Comparison of ENCODE assay signal across 24 cellular contexts in genomic region chr18:69399253-69399652, GRCh38. TPM values are rescaled to one million over a fixed set of nuclear protein-coding genes. Genes with fewer than 3 reads are reported as not detected.
DNase-seq lines count a peak whose midpoint lies in the region; ATAC-seq and TF ChIP-seq lines count a peak whose summit lies in the region.
"Had no signal": no experiment of that assay in that cellular context is flagged by ENCODE, and none has a peak within 500 bp of the region (broad histone marks: within the 10 kb centered on the region; RNA-seq: fewer than 3 reads in every experiment).

No MANE protein-coding gene starts in this region.

- H3K4ac ChIP-seq in mesendoderm (ENCODE audit: low read depth, low read length) = no peak overlapping the region

- H3K23ac ChIP-seq in mesendoderm (ENCODE audit: low read length) = no peak overlapping the region

- no peak overlapping the region for H2AK5ac ChIP-seq in mesendoderm (ENCODE audit: low read length)

- no peak overlapping the region for H4K5ac ChIP-seq in mesendoderm (ENCODE audit: low read length)

- POLR2A ChIA-PET in WTC11 (lab: Charles Lee) = no interaction called here

- no peak overlapping the region for H3K18ac ChIP-seq in mesendoderm (ENCODE audit: low read length)

- no peak overlapping the region for H2BK120ac ChIP-seq in mesendoderm (ENCODE audit: low read depth, low read length)

- no peak overlapping the region for H3K4me2 ChIP-seq in mesendoderm (ENCODE audit: low read length)

- peak overlapping the region; percentile 73; the same call in 1 of the 2 replicates for H3K27ac Mint-ChIP-seq in WTC11
- H3K27ac Mint-ChIP-seq: activated CD8-positive, alpha-beta T cell treated with anti-CD3 and anti-CD28 coated beads for 36 hours had no signal

- H3K27me3 ChIP-seq in right cardiac atrium (ENCODE audit: control insufficient read depth, insufficient read depth) (no peaks in the 10 kb centered on the region), right atrium auricular region (no peaks in the 10 kb centered on the region), mesendoderm (ENCODE audit: insufficient read depth, low read length, poor library complexity) (peaks cover 6% of the 10 kb centered on the region), foreskin keratinocyte (peaks cover 54% of the 10 kb centered on the region)
- H3K27me3 ChIP-seq: uterus had no signal

- intact Hi-C loops in right cardiac atrium (cut with DNase I) (no loop called here), left cardiac atrium (cut with DNase I) (no loop called here)

- H3K4me1 ChIP-seq in right cardiac atrium (ENCODE audit: control insufficient read depth, insufficient read depth, low read length) (no peaks in the 10 kb centered on the region), right atrium auricular region (peaks cover 0 to 6% of the 10 kb centered on the region in 2 donors), mesendoderm (ENCODE audit: control insufficient read depth, low read depth, low read length) (no peaks in the 10 kb centered on the region), foreskin keratinocyte (no peaks in the 10 kb centered on the region)

- H2BK5ac ChIP-seq in mesendoderm (ENCODE audit: low read length) = no peak overlapping the region

- H4K8ac ChIP-seq in mesendoderm (ENCODE audit: low read depth, low read length) = no peak overlapping the region

- no peaks in the 10 kb centered on the region for H3K79me1 ChIP-seq in mesendoderm (ENCODE audit: low read length)

- no peak overlapping the region for H2BK15ac ChIP-seq in mesendoderm (replicated peaks; ENCODE audit: low read depth)

- H3K4me3 Mint-ChIP-seq in WTC11 = peak overlapping the region; percentile 83

- H3K36me3 ChIP-seq in right atrium auricular region (no peaks in the 10 kb centered on the region), mesendoderm (ENCODE audit: control insufficient read depth, insufficient read depth, low read length) (no peaks in the 10 kb centered on the region)
- H3K36me3 ChIP-seq: gastrocnemius medialis, left ventricle myocardium inferior, neutrophil, uterus had no signal

- H3K56ac ChIP-seq in mesendoderm (ENCODE audit: low read length) = no peak overlapping the region

- no peaks in the 10 kb centered on the region for H3K9me3 Mint-ChIP-seq in WTC11
- H3K9me3 Mint-ChIP-seq: activated CD8-positive, alpha-beta T cell treated with anti-CD3 and anti-CD28 coated beads for 36 hours had no signal

- no peaks in the 10 kb centered on the region for H3K79me2 ChIP-seq in mesendoderm (ENCODE audit: control insufficient read depth, insufficient read depth, low read length)

- H3K9me3 ChIP-seq in right cardiac atrium (ENCODE audit: control insufficient read depth, low read length) (no peaks in the 10 kb centered on the region), right atrium auricular region (peaks cover 0 to 4% of the 10 kb centered on the region in 2 donors)
- H3K9me3 ChIP-seq: gastrocnemius medialis, neutrophil, uterus had no signal

- H3K9ac ChIP-seq in mesendoderm (ENCODE audit: low read length) = no peak overlapping the region

- no peaks in the 10 kb centered on the region for H3K36me3 Mint-ChIP-seq in WTC11

- CTCF ChIA-PET in WTC11 (lab: Charles Lee) = no interaction called here

- H3K4me3 ChIP-seq in right cardiac atrium (ENCODE audit: low read length) = peak overlapping the region; percentile 86
- peak overlapping the region in 1 of 2 donors; percentile 67 for H3K4me3 ChIP-seq in right atrium auricular region
- H3K4me3 ChIP-seq in mesendoderm (ENCODE audit: low read length) = no peak overlapping the region

- no peak overlapping the region for H3K27ac ChIP-seq in right cardiac atrium (ENCODE audit: low read length)
- no peak overlapping the region for H3K27ac ChIP-seq in right atrium auricular region
- H3K27ac ChIP-seq in mesendoderm (ENCODE audit: low read depth, low read length) = no peak overlapping the region
- no peak overlapping the region for H3K27ac ChIP-seq in foreskin keratinocyte
- H3K27ac ChIP-seq: gastrocnemius medialis, neutrophil had no signal

- ATAC-seq in right cardiac atrium (no peak), WTC11 (peak; percentile 29), foreskin keratinocyte (no peak), left cardiac atrium (no peak), GM19324 (IDR thresholded peaks at IDR 0.05; ENCODE audit: low FRiP score, unreplicated experiment) (no peak)
- ATAC-seq: activated CD8-positive, alpha-beta T cell treated with anti-CD3 and anti-CD28 coated beads for 36 hours; gastrocnemius medialis had no signal

- H3K27me3 Mint-ChIP-seq in WTC11 (ENCODE audit: low read depth) = peaks cover 43% of the 10 kb centered on the region

- 54% methylated on average over 3 of the region's 3 CpGs for WGBS in right cardiac atrium
- WGBS in mesendoderm (ENCODE audit: extremely low coverage, insufficient coverage, low lambda C conversion rate) = no CpG with 5 or more reads among the region's 3 CpGs

- H3K4me1 Mint-ChIP-seq in WTC11 = peaks cover 43% of the 10 kb centered on the region

- DNase-seq in right cardiac atrium (no peak), right atrium auricular region (ENCODE audit: low spot score) (no peak), WTC11 (ENCODE audit: low spot score) (no peak), mesendoderm (peak; percentile 77), foreskin keratinocyte (no peak), left cardiac atrium (no peak)
- DNase-seq in stimulated activated CD4-positive, alpha-beta T cell treated with anti-CD3 and anti-CD28 coated beads, Interleukin-2, amount 100 ng/mL, for 24 hours = no peak
- DNase-seq: activated CD8-positive, alpha-beta T cell treated with anti-CD3 and anti-CD28 coated beads for 36 hours; activated naive CD4-positive, alpha-beta T cell; amniotic stem cell; central memory CD4-positive, alpha-beta T cell; erythroblast; gastrocnemius medialis; GF-D8; left ventricle myocardium inferior; NCI-H1694 treated with DMSO at 0.1 percent for 48 hours; NCI-H226; NK-92 treated with Interleukin-12 subunit alpha and Interleukin-12 subunit beta, amount 100 ng/mL, for 24 hours; RPMI8226; stimulated activated CD4-positive, alpha-beta T cell treated with anti-CD3 and anti-CD28 coated beads, Interleukin-12 subunit alpha, Interleukin-12 subunit beta, amount 100 ng/mL, for 4 hours; T1000; uterus had no signal

- TF ChIP-seq CTCF in right atrium auricular region (IDR thresholded peaks at IDR 0.05) (no peak), WTC11 (IDR thresholded peaks at IDR 0.05) (no peak), foreskin keratinocyte (conservative IDR thresholded peaks at IDR 0.05) (no peak)

TF ChIP-seq in WTC11, 78 proteins besides CTCF, POLR2A, EP300 and RAD21 (continues in another document):
- TF ChIP-seq ZBTB21 (CRISPR knock-in tag; IDR thresholded peaks at IDR 0.05; ENCODE audit: borderline replicate concordance) = no peak
- TF ChIP-seq RORB (CRISPR knock-in tag; IDR thresholded peaks at IDR 0.05) = no peak
- TF ChIP-seq, protein P1, sequence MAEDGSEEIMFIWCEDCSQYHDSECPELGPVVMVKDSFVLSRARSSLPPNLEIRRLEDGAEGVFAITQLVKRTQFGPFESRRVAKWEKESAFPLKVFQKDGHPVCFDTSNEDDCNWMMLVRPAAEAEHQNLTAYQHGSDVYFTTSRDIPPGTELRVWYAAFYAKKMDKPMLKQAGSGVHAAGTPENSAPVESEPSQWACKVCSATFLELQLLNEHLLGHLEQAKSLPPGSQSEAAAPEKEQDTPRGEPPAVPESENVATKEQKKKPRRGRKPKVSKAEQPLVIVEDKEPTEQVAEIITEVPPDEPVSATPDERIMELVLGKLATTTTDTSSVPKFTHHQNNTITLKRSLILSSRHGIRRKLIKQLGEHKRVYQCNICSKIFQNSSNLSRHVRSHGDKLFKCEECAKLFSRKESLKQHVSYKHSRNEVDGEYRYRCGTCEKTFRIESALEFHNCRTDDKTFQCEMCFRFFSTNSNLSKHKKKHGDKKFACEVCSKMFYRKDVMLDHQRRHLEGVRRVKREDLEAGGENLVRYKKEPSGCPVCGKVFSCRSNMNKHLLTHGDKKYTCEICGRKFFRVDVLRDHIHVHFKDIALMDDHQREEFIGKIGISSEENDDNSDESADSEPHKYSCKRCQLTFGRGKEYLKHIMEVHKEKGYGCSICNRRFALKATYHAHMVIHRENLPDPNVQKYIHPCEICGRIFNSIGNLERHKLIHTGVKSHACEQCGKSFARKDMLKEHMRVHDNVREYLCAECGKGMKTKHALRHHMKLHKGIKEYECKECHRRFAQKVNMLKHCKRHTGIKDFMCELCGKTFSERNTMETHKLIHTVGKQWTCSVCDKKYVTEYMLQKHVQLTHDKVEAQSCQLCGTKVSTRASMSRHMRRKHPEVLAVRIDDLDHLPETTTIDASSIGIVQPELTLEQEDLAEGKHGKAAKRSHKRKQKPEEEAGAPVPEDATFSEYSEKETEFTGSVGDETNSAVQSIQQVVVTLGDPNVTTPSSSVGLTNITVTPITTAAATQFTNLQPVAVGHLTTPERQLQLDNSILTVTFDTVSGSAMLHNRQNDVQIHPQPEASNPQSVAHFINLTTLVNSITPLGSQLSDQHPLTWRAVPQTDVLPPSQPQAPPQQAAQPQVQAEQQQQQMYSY (CRISPR knock-in tag; IDR thresholded peaks at IDR 0.05) = no peak
- TF ChIP-seq, protein P2, sequence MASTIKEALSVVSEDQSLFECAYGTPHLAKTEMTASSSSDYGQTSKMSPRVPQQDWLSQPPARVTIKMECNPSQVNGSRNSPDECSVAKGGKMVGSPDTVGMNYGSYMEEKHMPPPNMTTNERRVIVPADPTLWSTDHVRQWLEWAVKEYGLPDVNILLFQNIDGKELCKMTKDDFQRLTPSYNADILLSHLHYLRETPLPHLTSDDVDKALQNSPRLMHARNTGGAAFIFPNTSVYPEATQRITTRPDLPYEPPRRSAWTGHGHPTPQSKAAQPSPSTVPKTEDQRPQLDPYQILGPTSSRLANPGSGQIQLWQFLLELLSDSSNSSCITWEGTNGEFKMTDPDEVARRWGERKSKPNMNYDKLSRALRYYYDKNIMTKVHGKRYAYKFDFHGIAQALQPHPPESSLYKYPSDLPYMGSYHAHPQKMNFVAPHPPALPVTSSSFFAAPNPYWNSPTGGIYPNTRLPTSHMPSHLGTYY (CRISPR knock-in tag; IDR thresholded peaks at IDR 0.05) = no peak
- no peak for TF ChIP-seq RELA (CRISPR knock-in tag; IDR thresholded peaks at IDR 0.05; ENCODE audit: borderline replicate concordance)
- TF ChIP-seq, protein P3, sequence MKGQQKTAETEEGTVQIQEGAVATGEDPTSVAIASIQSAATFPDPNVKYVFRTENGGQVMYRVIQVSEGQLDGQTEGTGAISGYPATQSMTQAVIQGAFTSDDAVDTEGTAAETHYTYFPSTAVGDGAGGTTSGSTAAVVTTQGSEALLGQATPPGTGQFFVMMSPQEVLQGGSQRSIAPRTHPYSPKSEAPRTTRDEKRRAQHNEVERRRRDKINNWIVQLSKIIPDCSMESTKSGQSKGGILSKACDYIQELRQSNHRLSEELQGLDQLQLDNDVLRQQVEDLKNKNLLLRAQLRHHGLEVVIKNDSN (CRISPR knock-in tag; IDR thresholded peaks at IDR 0.05) = no peak

RNA-seq across cellular contexts. Expression of gene DOK6, which starts 1.4 kb away (rescaled TPM):
- 10 to 100 TPM in 1 of 4 donors, 1 to 10 TPM in 3; 7.5 to 12.4 (median 8.8) TPM for total RNA-seq in right cardiac atrium
- 3.9 TPM for polyA plus RNA-seq in right cardiac atrium
- 1 to 10 TPM; 2.0 to 5.7 TPM for total RNA-seq in right atrium auricular region
- 0.48 to 4.1 TPM (median 2.5 TPM) in 3 replicates for total RNA-seq in WTC11 (2021)
- 0.38 TPM for polyA plus RNA-seq in mesendoderm (2013, experiment 1 of 2)
- 0.22 TPM for polyA plus RNA-seq in mesendoderm (2013, experiment 2 of 2)
- total RNA-seq in foreskin keratinocyte = not detected in 2 replicates
- not detected in 2 replicates for polyA plus RNA-seq in foreskin keratinocyte
- 10 to 100 TPM in 1 of 2 donors, 1 to 10 TPM in 1; 9.0 to 11.2 TPM for total RNA-seq in left cardiac atrium
- total RNA-seq: activated CD8-positive, alpha-beta T cell treated with anti-CD3 and anti-CD28 coated beads for 36 hours had no signal
